Comparison of ENCODE assay signal across 26 cellular contexts in the genomic region with DNA sequence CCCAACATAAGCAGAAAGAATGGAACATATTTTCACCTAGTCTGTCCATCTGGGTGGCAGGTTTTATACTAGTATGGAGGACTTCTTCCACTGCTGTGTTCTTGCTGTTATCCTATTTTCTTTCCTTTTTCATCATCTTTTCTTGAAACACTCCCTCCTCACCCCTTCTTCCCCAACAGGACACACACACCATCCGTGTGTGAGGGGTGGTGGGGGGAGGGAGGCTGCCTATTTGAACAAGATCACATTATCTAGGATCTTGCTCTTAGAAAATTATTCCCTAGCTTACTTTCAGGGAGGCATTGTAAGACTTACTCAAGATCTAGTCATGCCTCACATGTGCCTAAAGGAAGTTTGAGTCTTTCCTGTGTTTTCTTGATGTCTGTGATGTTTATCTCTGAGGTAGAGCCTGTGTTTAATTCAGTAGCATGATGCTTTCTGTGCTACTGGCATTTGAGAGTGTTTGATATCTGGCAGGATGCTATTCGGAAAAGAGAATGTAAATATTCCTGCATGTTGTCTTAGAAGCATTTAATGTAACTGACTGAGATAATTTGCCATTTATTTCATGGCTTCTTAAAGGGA. TPM values are rescaled to one million over a fixed set of nuclear protein-coding genes. Genes with fewer than 3 reads are reported as not detected.
A peak's percentile ranks its signal among the peaks of the same experiment; 100 is the strongest.
DNase-seq lines count a peak whose midpoint lies in the region; ATAC-seq, FAIRE-seq and TF ChIP-seq lines count a peak whose summit lies in the region.
"Had no signal": no experiment of that assay in that cellular context is flagged by ENCODE, and none has a peak within 500 bp of the region (broad histone marks: within the 10 kb centered on the region; RNA-seq: fewer than 3 reads in every experiment).

No MANE protein-coding gene starts in this region.

- no peak overlapping the region for H2BK15ac ChIP-seq in mesenchymal stem cell (ENCODE audit: low read depth, poor library complexity, severe bottlenecking)

- no peaks in the 10 kb centered on the region for H3K9me3 Mint-ChIP-seq in Caco-2 (ENCODE audit: unreplicated experiment)
- peaks cover 0 to 4% (median 0%) of the 10 kb centered on the region in 7 donors for H3K9me3 Mint-ChIP-seq in CD14-positive monocyte
- H3K9me3 Mint-ChIP-seq: activated CD4-positive, alpha-beta T cell treated with anti-CD3 and anti-CD28 coated beads, Interleukin-2, amount 10 ng/mL, durations not matched to agents 24 days and 14 days; activated naive CD4-positive, alpha-beta T cell treated with anti-CD3 and anti-CD28 coated beads for 36 hours; natural killer cell; T-helper 2 cell treated with Interferon-gamma antibody and Interleukin-4, amounts not matched to agents 5 μg/mL and 100 μg/mL, for 36 hours had no signal

- H3K4me3 ChIP-seq in Caco-2 (ENCODE audit: low read depth, low read length) (no peak overlapping the region), HUES6 (ENCODE audit: low read depth, low read length) (no peak overlapping the region; the same call in 1 of the 2 replicates), mesenchymal stem cell (ENCODE audit: insufficient read depth in 1 of 2, low read depth in 1 of 2, low read length in 2 of 2) (no peak overlapping the region), Karpas-422 (ENCODE audit: low read length) (no peak overlapping the region), pancreas (no peak overlapping the region)
- H3K4me3 ChIP-seq: BLaER1, breast epithelium, right atrium auricular region had no signal

- BruUV-seq in Caco-2 (replicated peaks; lab: Mats Ljungman, UMichigan): no TSS peak

- H3K4me1 ChIP-seq in Caco-2 (peaks cover 81% of the 10 kb centered on the region), HUES6 (ENCODE audit: control insufficient read depth, insufficient read depth, low read length) (peaks cover 52% of the 10 kb centered on the region), mesenchymal stem cell (ENCODE audit: control insufficient read depth, insufficient read depth, low read depth, low read length) (no peaks in the 10 kb centered on the region), Karpas-422 (ENCODE audit: low read length) (no peaks in the 10 kb centered on the region; the same call in 1 of the 2 replicates), pancreas (no peaks in the 10 kb centered on the region)
- H3K4me1 ChIP-seq: BLaER1, breast epithelium, right atrium auricular region had no signal

- H3K14ac ChIP-seq in mesenchymal stem cell (ENCODE audit: low read length in 2 of 2): no peak overlapping the region

- DNase-seq in Caco-2 (peak; percentile 42 to 69), dermis blood vessel endothelial cell (peak; percentile 63), mesenchymal stem cell (peak; percentile 12), NOMO-1 (lab: John Stamatoyannopoulos, UW; ENCODE audit: unreplicated experiment in 2 of 2) (no peak), Karpas-422 (no peak), CD14-positive monocyte (ENCODE audit: low spot score) (no peak), pancreas (no peak)
- DNase-seq: ACHN; activated CD4-positive, alpha-beta T cell treated with anti-CD3 and anti-CD28 coated beads, Interleukin-2, amount 10 ng/mL, durations not matched to agents 24 days and 14 days; activated naive CD4-positive, alpha-beta T cell treated with anti-CD3 and anti-CD28 coated beads for 36 hours; amniotic stem cell; KG1; natural killer cell; NCI-H1694 treated with DMSO at 0.1 percent for 48 hours; NCI-H2171 treated with DMSO at 0.1 percent for 48 hours; NCI-H526 treated with DMSO at 0.1 percent for 48 hours; WERI-Rb-1 had no signal

- H3K9me2 ChIP-seq in Karpas-422 (replicated peaks; ENCODE audit: insufficient read depth, low read length): no peaks in the 10 kb centered on the region

- H4K8ac ChIP-seq in mesenchymal stem cell (ENCODE audit: low read length): no peak overlapping the region

- TF ChIP-seq CTCF in Caco-2 (IDR thresholded peaks at IDR 0.05; ENCODE audit: insufficient read depth in 1 of 2, low read depth in 1 of 2, low read length in 1 of 2, severe bottlenecking in 1 of 2, unreplicated experiment in 1 of 2): no peak
- TF ChIP-seq CTCF in CD14-positive monocyte (IDR thresholded peaks at IDR 0.05): no peak
- TF ChIP-seq CTCF in pancreas (IDR thresholded peaks at IDR 0.05): no peak

- no peaks in the 10 kb centered on the region for H3K36me3 ChIP-seq in Caco-2 (ENCODE audit: control insufficient read depth, insufficient read depth, low read length)
- H3K36me3 ChIP-seq in HUES6 (ENCODE audit: control insufficient read depth, insufficient read depth, low read length): no peaks in the 10 kb centered on the region
- H3K36me3 ChIP-seq in mesenchymal stem cell (ENCODE audit: control insufficient read depth in 1 of 2, insufficient read depth in 2 of 2, low read depth in 1 of 2, low read length in 2 of 2): no peaks in the 10 kb centered on the region
- no peaks in the 10 kb centered on the region for H3K36me3 ChIP-seq in Karpas-422 (ENCODE audit: insufficient read depth, low read length)
- no peaks in the 10 kb centered on the region for H3K36me3 ChIP-seq in pancreas
- H3K36me3 ChIP-seq: BLaER1, breast epithelium, right atrium auricular region, WERI-Rb-1 had no signal

- H3K27me3 Mint-ChIP-seq in Caco-2 (ENCODE audit: insufficient read depth, unreplicated experiment) (no peaks in the 10 kb centered on the region), CD14-positive monocyte (ENCODE audit: low read depth in 3 of 3) (peaks cover 0 to 2% (median 2%) of the 10 kb centered on the region in 3 donors)
- H3K27me3 Mint-ChIP-seq: activated CD4-positive, alpha-beta T cell treated with anti-CD3 and anti-CD28 coated beads, Interleukin-2, amount 10 ng/mL, durations not matched to agents 24 days and 14 days had no signal

- CTCF ChIA-PET in Caco-2 (lab: Charles Lee): interaction anchor here (0.6 kb wide), 1 partner anchor 86 kb away, joined by 5 read pairs; no protein-coding TSS in a partner anchor

- no peak overlapping the region for H4K91ac ChIP-seq in mesenchymal stem cell (ENCODE audit: low read length)

- H2BK12ac ChIP-seq in mesenchymal stem cell (ENCODE audit: low read length in 2 of 2): no peak overlapping the region

- H3K27me3 ChIP-seq in Caco-2 (replicated peaks; ENCODE audit: control insufficient read depth, insufficient read depth, low read length) (no peaks in the 10 kb centered on the region), HUES6 (ENCODE audit: control insufficient read depth, insufficient read depth, low read length) (no peaks in the 10 kb centered on the region), mesenchymal stem cell (ENCODE audit: control insufficient read depth in 1 of 2, insufficient read depth in 1 of 2, low read length in 2 of 2) (no peaks in the 10 kb centered on the region), Karpas-422 (ENCODE audit: low read length) (no peaks in the 10 kb centered on the region), pancreas (no peaks in the 10 kb centered on the region)
- H3K27me3 ChIP-seq: BLaER1, breast epithelium, right atrium auricular region had no signal

- no peak overlapping the region for H2AK5ac ChIP-seq in mesenchymal stem cell (ENCODE audit: low read length, severe bottlenecking)

- peaks cover 59% of the 10 kb centered on the region for H3K4me1 Mint-ChIP-seq in Caco-2 (ENCODE audit: low read depth, unreplicated experiment)
- H3K4me1 Mint-ChIP-seq in CD14-positive monocyte: no peaks in the 10 kb centered on the region
- H3K4me1 Mint-ChIP-seq: activated CD4-positive, alpha-beta T cell treated with anti-CD3 and anti-CD28 coated beads, Interleukin-2, amount 10 ng/mL, durations not matched to agents 24 days and 14 days; natural killer cell had no signal

- POLR2A ChIA-PET in Caco-2 (lab: Charles Lee): no interaction called here

- no peak for ATAC-seq in pancreas
- ATAC-seq: left lobe of liver, natural killer cell had no signal

- H2BK120ac ChIP-seq in mesenchymal stem cell (ENCODE audit: low read depth, low read length): no peak overlapping the region

- peak overlapping the region; percentile 22 for H3K9ac ChIP-seq in HUES6 (ENCODE audit: low read length)
- no peak overlapping the region for H3K9ac ChIP-seq in mesenchymal stem cell (ENCODE audit: low read length)
- H3K9ac ChIP-seq in Karpas-422 (ENCODE audit: low read length): no peak overlapping the region
- H3K9ac ChIP-seq: BLaER1, parathyroid adenoma had no signal

- peak overlapping the region; percentile 68 for H3K4me3 Mint-ChIP-seq in Caco-2 (ENCODE audit: unreplicated experiment)
- no peak overlapping the region for H3K4me3 Mint-ChIP-seq in CD14-positive monocyte
- H3K4me3 Mint-ChIP-seq: activated CD4-positive, alpha-beta T cell treated with anti-CD3 and anti-CD28 coated beads, Interleukin-2, amount 10 ng/mL, durations not matched to agents 24 days and 14 days; activated naive CD4-positive, alpha-beta T cell treated with anti-CD3 and anti-CD28 coated beads for 36 hours; natural killer cell; T-helper 2 cell treated with Interferon-gamma antibody and Interleukin-4, amounts not matched to agents 5 μg/mL and 100 μg/mL, for 36 hours had no signal

- H3K18ac ChIP-seq in mesenchymal stem cell (ENCODE audit: low read depth in 1 of 2, low read length in 2 of 2): no peak overlapping the region

- H4K20me1 ChIP-seq in Karpas-422 (ENCODE audit: insufficient read depth, low read depth, low read length): no peaks in the 10 kb centered on the region
- H4K20me1 ChIP-seq: BLaER1 had no signal

- FAIRE-seq in pancreas (lab: Jason Lieb, UNC): no peak
- FAIRE-seq: colon, GM19239 had no signal

- no peak overlapping the region for H2BK5ac ChIP-seq in mesenchymal stem cell (ENCODE audit: low read depth, low read length, poor library complexity, severe bottlenecking)

- no peak overlapping the region for H3K4ac ChIP-seq in mesenchymal stem cell (ENCODE audit: low read depth in 1 of 2, low read length in 2 of 2)

- no peak overlapping the region for H3K23ac ChIP-seq in mesenchymal stem cell (ENCODE audit: low read length in 2 of 2)

- H3K27ac ChIP-seq in HUES6 (ENCODE audit: low read depth, low read length) (peak overlapping the region; percentile 12; the same call in 1 of the 2 replicates), mesenchymal stem cell (ENCODE audit: low read length, poor library complexity, severe bottlenecking) (no peak overlapping the region), Karpas-422 (ENCODE audit: low read length) (no peak overlapping the region), pancreas (no peak overlapping the region)
- H3K27ac ChIP-seq: BLaER1, breast epithelium, parathyroid adenoma, right atrium auricular region, WERI-Rb-1 had no signal

- H3K27ac Mint-ChIP-seq in Caco-2 (ENCODE audit: unreplicated experiment): peak overlapping the region; percentile 83
- H3K27ac Mint-ChIP-seq in CD14-positive monocyte: no peak overlapping the region
- H3K27ac Mint-ChIP-seq: activated CD4-positive, alpha-beta T cell treated with anti-CD3 and anti-CD28 coated beads, Interleukin-2, amount 10 ng/mL, durations not matched to agents 24 days and 14 days; activated naive CD4-positive, alpha-beta T cell treated with anti-CD3 and anti-CD28 coated beads for 36 hours; natural killer cell; T-helper 2 cell treated with Interferon-gamma antibody and Interleukin-4, amounts not matched to agents 5 μg/mL and 100 μg/mL, for 36 hours had no signal

- intact Hi-C loops in Caco-2 (cut with micrococcal nuclease; ENCODE audit: unreplicated experiment): loop anchor here (5.0 kb wide), 2 partner anchors 43 to 58 kb away; partner anchors contain the start of gene GREB1L
- intact Hi-C loops in CD14-positive monocyte (cut with micrococcal nuclease): no loop called here
- intact Hi-C loops in pancreas (cut with DNase I): no loop called here

- H3K4me2 ChIP-seq in mesenchymal stem cell (ENCODE audit: low read length, poor library complexity, severe bottlenecking) (no peak overlapping the region), Karpas-422 (ENCODE audit: low read depth, low read length, poor library complexity, severe bottlenecking) (no peak overlapping the region)
- H3K4me2 ChIP-seq: BLaER1 had no signal

- H3K36me3 Mint-ChIP-seq in Caco-2 (ENCODE audit: insufficient read depth, unreplicated experiment) (peaks cover 7% of the 10 kb centered on the region), CD14-positive monocyte (no peaks in the 10 kb centered on the region)
- H3K36me3 Mint-ChIP-seq: natural killer cell had no signal

- no peaks in the 10 kb centered on the region for H3K79me1 ChIP-seq in mesenchymal stem cell (replicated peaks; ENCODE audit: low read length, poor library complexity, severe bottlenecking)

- H2AFZ ChIP-seq in mesenchymal stem cell (ENCODE audit: low read depth, low read length): no peak overlapping the region
- no peak overlapping the region for H2AFZ ChIP-seq in Karpas-422 (ENCODE audit: low read length)
- H2AFZ ChIP-seq: parathyroid adenoma had no signal

- 25% methylated on average over 1 of the region's 2 CpGs for WGBS in mesenchymal stem cell
- 15 to 21% methylated on average over 2 of the region's 2 CpGs for WGBS in pancreas, 2 donors

- H3K9me3 ChIP-seq in Caco-2 (no peaks in the 10 kb centered on the region), HUES6 (ENCODE audit: control insufficient read depth, insufficient read depth, low read depth, low read length) (no peaks in the 10 kb centered on the region), mesenchymal stem cell (ENCODE audit: control insufficient read depth, low read length) (no peaks in the 10 kb centered on the region), Karpas-422 (ENCODE audit: low read length) (no peaks in the 10 kb centered on the region), pancreas (no peaks in the 10 kb centered on the region)
- H3K9me3 ChIP-seq: BLaER1, breast epithelium, right atrium auricular region had no signal

- H3K79me2 ChIP-seq in Karpas-422 (ENCODE audit: low read length): no peaks in the 10 kb centered on the region
- H3K79me2 ChIP-seq: parathyroid adenoma had no signal

RNA-seq across cellular contexts. Expression of gene GREB1L, which starts 58.7 kb away (rescaled TPM):
- total RNA-seq in Caco-2 (2022): 71.1 and 75.4 TPM in 2 replicates
- total RNA-seq in dermis blood vessel endothelial cell: 4.9 and 10.1 TPM in 2 replicates
- 0.26 TPM for polyA plus RNA-seq in mesenchymal stem cell (2013, experiment 1 of 2)
- polyA plus RNA-seq in mesenchymal stem cell (2013, experiment 2 of 2): 0.16 TPM
- not detected in 2 replicates for total RNA-seq in Karpas-422 (2014; rRNA removed; shearing (Covaris generic); ENCODE audit: low replicate concordance)
- polyA plus RNA-seq in CD14-positive monocyte: under 1 TPM; 0.02 to 0.03 TPM
- under 1 TPM in 4 of 6 donors, not detected in 2; 0.03 to 0.34 (median 0.21) TPM for total RNA-seq in pancreas
- under 1 TPM; 0.14 to 0.23 TPM for polyA plus RNA-seq in pancreas
- total RNA-seq: activated CD4-positive, alpha-beta T cell treated with anti-CD3 and anti-CD28 coated beads, Interleukin-2, amount 10 ng/mL, durations not matched to agents 24 days and 14 days; activated naive CD4-positive, alpha-beta T cell treated with anti-CD3 and anti-CD28 coated beads for 36 hours; natural killer cell had no signal

Comparison
In these comparisons a context has a peak if more than half of its experiments do, and no peak if none do; other contexts are left out.
1. DNase-seq: peak in Caco-2 (2 of 2), dermis blood vessel endothelial cell (single experiment) and mesenchymal stem cell (single experiment); none in NOMO-1 (0 of 2), Karpas-422 (single experiment), CD14-positive monocyte (single experiment) and pancreas (0 of 6).